Comparison of ENCODE assay signal across 17 cellular contexts in genomic region chr1:22264464-22265330, GRCh38.
"Had no signal": no experiment of that assay in that cellular context is flagged by ENCODE, and none has a peak within 500 bp of the region (broad histone marks: within the 10 kb centered on the region; RNA-seq: fewer than 3 reads in every experiment).

No MANE protein-coding gene starts in this region.

- DNase-seq: activated CD4-positive, alpha-beta T cell treated with anti-CD3 and anti-CD28 coated beads, Interleukin-2, amount 50 U/mL, for 48 hours; activated CD8-positive, alpha-beta memory T cell treated with anti-CD3 and anti-CD28 coated beads, Interleukin-2, amount 10 ng/mL, durations not matched to agents 7 days and 5 days; activated naive CD4-positive, alpha-beta T cell treated with anti-CD3 and anti-CD28 coated beads, Interleukin-2, amount 50 U/mL, for 16 hours; activated T-cell treated with anti-CD3 and anti-CD28 coated beads, Interleukin-2, amount 50 U/mL, for 24 hours; adrenal gland; body of pancreas; central memory CD4-positive, alpha-beta T cell; colonic mucosa; effector CD4-positive, alpha-beta T cell; foreskin fibroblast; hippocampal formation; kidney glomerular epithelial cell; sigmoid colon; spleen; T-helper 1 cell; T1000 had no signal

- ATAC-seq: activated CD8-positive, alpha-beta memory T cell treated with anti-CD3 and anti-CD28 coated beads, Interleukin-2, amount 10 ng/mL, durations not matched to agents 7 days and 5 days; body of pancreas had no signal

- H2AFZ ChIP-seq: parathyroid adenoma had no signal

- H3K4me3 ChIP-seq: adrenal gland, body of pancreas, colonic mucosa, sigmoid colon, spleen had no signal

- H3K79me2 ChIP-seq: parathyroid adenoma had no signal

- H3K9me3 ChIP-seq: adrenal gland, body of pancreas, colonic mucosa, sigmoid colon, spleen had no signal

- H3K27ac ChIP-seq: adrenal gland, body of pancreas, colonic mucosa, parathyroid adenoma, sigmoid colon, spleen had no signal

- H3K36me3 ChIP-seq: adrenal gland, colonic mucosa, sigmoid colon, spleen had no signal

- H3K9ac ChIP-seq: parathyroid adenoma had no signal

- H3K27me3 ChIP-seq: adrenal gland, body of pancreas, colonic mucosa had no signal

- H3K4me1 ChIP-seq: adrenal gland, body of pancreas, colonic mucosa, parathyroid adenoma, sigmoid colon, spleen had no signal
